In the genomic region with DNA sequence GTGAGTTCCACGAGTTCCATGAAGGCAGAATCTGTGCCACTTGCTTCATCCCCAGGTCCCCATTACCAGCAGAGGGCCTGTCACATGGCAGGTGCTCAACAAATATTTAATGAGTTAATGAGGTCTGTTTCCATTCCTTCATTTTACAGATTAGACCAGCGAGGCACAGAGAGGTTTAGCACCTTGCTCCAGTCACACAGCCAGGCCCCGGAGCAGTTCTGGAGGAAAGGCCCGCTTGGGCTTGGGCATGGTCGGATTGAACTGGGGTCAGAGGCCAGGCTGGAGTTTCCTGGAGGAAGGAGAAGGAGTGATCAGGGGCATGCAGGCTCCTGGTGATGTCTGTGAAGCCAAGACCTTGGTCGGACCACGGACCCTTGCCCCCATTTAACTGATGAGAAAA, we compare ENCODE assay signal across 12 cellular contexts. TPM values are rescaled to one million over a fixed set of nuclear protein-coding genes. Genes with fewer than 3 reads are reported as not detected.
A peak's percentile ranks its signal among the peaks of the same experiment; 100 is the strongest.
DNase-seq lines count a peak whose midpoint lies in the region; ATAC-seq, FAIRE-seq and TF ChIP-seq lines count a peak whose summit lies in the region.
"Had no signal": no experiment of that assay in that cellular context is flagged by ENCODE, and none has a peak within 500 bp of the region (broad histone marks: within the 10 kb centered on the region; RNA-seq: fewer than 3 reads in every experiment).

No MANE protein-coding gene starts in this region.

- H4K20me1 ChIP-seq in astrocyte (ENCODE audit: insufficient read depth, low read length) = no peaks in the 10 kb centered on the region

- H3K4me3 ChIP-seq in astrocyte (ENCODE audit: insufficient read depth, low read depth, low read length) = no peak overlapping the region
- no peak overlapping the region for H3K4me3 ChIP-seq in vagina
- H3K4me3 ChIP-seq: colonic mucosa, lung, pancreas, thyroid gland had no signal

- TF ChIP-seq POLR2A in vagina (IDR thresholded peaks at IDR 0.05) = no peak

- H3K36me3 ChIP-seq in astrocyte (ENCODE audit: insufficient read depth, low read length) (no peaks in the 10 kb centered on the region), vagina (no peaks in the 10 kb centered on the region)
- H3K36me3 ChIP-seq: colonic mucosa, pancreas, thyroid gland had no signal

- no peaks in the 10 kb centered on the region for H3K9me3 ChIP-seq in astrocyte (ENCODE audit: insufficient read depth, low read depth, low read length)
- H3K9me3 ChIP-seq in vagina = no peaks in the 10 kb centered on the region
- H3K9me3 ChIP-seq: colonic mucosa, pancreas, thyroid gland had no signal

- H3K4me2 ChIP-seq in astrocyte (ENCODE audit: low read length) = no peak overlapping the region

- H3K36me3 Mint-ChIP-seq in stimulated activated naive CD8-positive, alpha-beta T cell treated with anti-CD3 and anti-CD28 coated beads, Interleukin-15, Interleukin-2, amounts not matched to agents 100 ng/mL and 50 ng/mL, for 24 hours (ENCODE audit: low read depth) = no peaks in the 10 kb centered on the region
- H3K36me3 Mint-ChIP-seq in astrocyte (ENCODE audit: low read depth, unreplicated experiment) = peaks cover 1% of the 10 kb centered on the region
- H3K36me3 Mint-ChIP-seq in type B pancreatic cell = no peaks in the 10 kb centered on the region
- H3K36me3 Mint-ChIP-seq: T-cell had no signal

- intact Hi-C loops in vagina (cut with DNase I) = loop anchor here (2.0 to 10.0 kb wide), 3 partner anchors 182 to 416 kb away; no protein-coding TSS in a partner anchor

- no peak overlapping the region for H3K4me3 Mint-ChIP-seq in stimulated activated naive CD8-positive, alpha-beta T cell treated with anti-CD3 and anti-CD28 coated beads, Interleukin-15, Interleukin-2, amounts not matched to agents 100 ng/mL and 50 ng/mL, for 24 hours
- H3K4me3 Mint-ChIP-seq in astrocyte (ENCODE audit: unreplicated experiment) (no peak overlapping the region), type B pancreatic cell (no peak overlapping the region)

- DNase-seq in stimulated activated naive CD8-positive, alpha-beta T cell treated with anti-CD3 and anti-CD28 coated beads, Interleukin-15, Interleukin-2, amounts not matched to agents 100 U/mL and 50 U/mL, for 24 hours = no peak
- no peak for DNase-seq in astrocyte (ENCODE audit: low read depth)
- no peak for DNase-seq in vagina (ENCODE audit: extremely low spot score in 2 of 2)
- no peak for DNase-seq in DMS53 treated with DMSO at 0.1 percent for 48 hours (lab: John Stamatoyannopoulos, UW; ENCODE audit: unreplicated experiment)
- DNase-seq in type B pancreatic cell (ENCODE audit: extremely low spot score, unreplicated experiment) = no peak
- DNase-seq: NCI-H526 treated with DMSO at 0.1 percent for 48 hours had no signal

- peak overlapping the region; percentile 5 for H3K27ac Mint-ChIP-seq in stimulated activated naive CD8-positive, alpha-beta T cell treated with anti-CD3 and anti-CD28 coated beads, Interleukin-15, Interleukin-2, amounts not matched to agents 100 ng/mL and 50 ng/mL, for 24 hours
- H3K27ac Mint-ChIP-seq in astrocyte (ENCODE audit: unreplicated experiment) (peak overlapping the region; percentile 68), type B pancreatic cell (no peak overlapping the region)

- peaks cover 5% of the 10 kb centered on the region for H3K79me2 ChIP-seq in astrocyte (ENCODE audit: insufficient read depth, low read length)

- ATAC-seq in stimulated activated naive CD8-positive, alpha-beta T cell treated with anti-CD3 and anti-CD28 coated beads, Interleukin-15, Interleukin-2, amounts not matched to agents 100 U/mL and 50 U/mL, for 24 hours = no peak

- no peak for FAIRE-seq in astrocyte (lab: Jason Lieb, UNC)
- FAIRE-seq: pancreas had no signal

- H2AFZ ChIP-seq in astrocyte (ENCODE audit: low read depth, low read length) = no peak overlapping the region

- peaks cover 48% of the 10 kb centered on the region for H3K4me1 ChIP-seq in astrocyte (ENCODE audit: insufficient read depth, low read length)
- peaks cover 51% of the 10 kb centered on the region for H3K4me1 ChIP-seq in vagina

- peaks cover 51% of the 10 kb centered on the region for H3K4me1 Mint-ChIP-seq in stimulated activated naive CD8-positive, alpha-beta T cell treated with anti-CD3 and anti-CD28 coated beads, Interleukin-15, Interleukin-2, amounts not matched to agents 100 ng/mL and 50 ng/mL, for 24 hours (ENCODE audit: low read depth)
- H3K4me1 Mint-ChIP-seq in astrocyte (ENCODE audit: low read depth, unreplicated experiment) (peaks cover 19% of the 10 kb centered on the region), type B pancreatic cell (ENCODE audit: unreplicated experiment) (peaks cover 20% of the 10 kb centered on the region)

- H3K9me3 Mint-ChIP-seq in stimulated activated naive CD8-positive, alpha-beta T cell treated with anti-CD3 and anti-CD28 coated beads, Interleukin-15, Interleukin-2, amounts not matched to agents 100 ng/mL and 50 ng/mL, for 24 hours = no peaks in the 10 kb centered on the region
- H3K9me3 Mint-ChIP-seq in astrocyte (ENCODE audit: unreplicated experiment) = no peaks in the 10 kb centered on the region
- no peaks in the 10 kb centered on the region for H3K9me3 Mint-ChIP-seq in type B pancreatic cell
- H3K9me3 Mint-ChIP-seq: T-cell had no signal

- TF ChIP-seq CTCF in astrocyte (IDR thresholded peaks at IDR 0.05; ENCODE audit: insufficient read depth, low read depth, low read length) (no peak), vagina (IDR thresholded peaks at IDR 0.05) (no peak), type B pancreatic cell (conservative IDR thresholded peaks at IDR 0.05) (no peak)

- H3K9ac ChIP-seq in astrocyte (ENCODE audit: low read length) = no peak overlapping the region

- H3K27ac ChIP-seq in astrocyte (ENCODE audit: low read depth, low read length) (no peak overlapping the region), vagina (peak overlapping the region; percentile 3)
- H3K27ac ChIP-seq: colonic mucosa, pancreas, thyroid gland had no signal

- H3K27me3 Mint-ChIP-seq in stimulated activated naive CD8-positive, alpha-beta T cell treated with anti-CD3 and anti-CD28 coated beads, Interleukin-15, Interleukin-2, amounts not matched to agents 100 ng/mL and 50 ng/mL, for 24 hours = peaks cover 7% of the 10 kb centered on the region
- H3K27me3 Mint-ChIP-seq in astrocyte (ENCODE audit: low read depth, unreplicated experiment) (peaks cover 8% of the 10 kb centered on the region), type B pancreatic cell (peaks cover 25% of the 10 kb centered on the region)

- no peaks in the 10 kb centered on the region for H3K27me3 ChIP-seq in astrocyte (ENCODE audit: insufficient read depth, low read length)
- no peaks in the 10 kb centered on the region for H3K27me3 ChIP-seq in vagina
- H3K27me3 ChIP-seq: pancreas, thyroid gland had no signal

RNA-seq across cellular contexts. Expression of gene ST6GALNAC4, which starts 4.0 kb away (rescaled TPM):
- total RNA-seq in astrocyte (14.5 and 21.7 TPM in 2 replicates), vagina (33.1 TPM), type B pancreatic cell (ENCODE audit: low replicate concordance) (11.9 and 17.5 TPM in 2 replicates)

RNA-seq across cellular contexts. Expression of gene PIP5KL1, which starts 9.8 kb away (rescaled TPM):
- total RNA-seq in astrocyte (4.6 and 4.9 TPM in 2 replicates), vagina (10.3 TPM), type B pancreatic cell (ENCODE audit: low replicate concordance) (5.8 and 9.4 TPM in 2 replicates)

RNA-seq across cellular contexts. Expression of gene DPM2, which starts 16.9 kb away (rescaled TPM):
- total RNA-seq in astrocyte (32.7 and 34.3 TPM in 2 replicates), vagina (17.7 TPM), type B pancreatic cell (ENCODE audit: low replicate concordance) (41.6 and 56.3 TPM in 2 replicates)

RNA-seq across cellular contexts. Expression of gene ST6GALNAC6, which starts 21.4 kb away (rescaled TPM):
- 30.4 and 37.5 TPM in 2 replicates for total RNA-seq in astrocyte
- total RNA-seq in vagina = 108 TPM
- total RNA-seq in type B pancreatic cell (ENCODE audit: low replicate concordance) = 19.8 and 32.6 TPM in 2 replicates

RNA-seq across cellular contexts. Expression of gene AK1, which starts 43.3 kb away (rescaled TPM):
- total RNA-seq in astrocyte (78.0 and 79.5 TPM in 2 replicates), vagina (33.4 TPM), type B pancreatic cell (ENCODE audit: low replicate concordance) (35.2 and 59.8 TPM in 2 replicates)
